ENCODE assay signal across 1 cellular context in the genomic region with DNA sequence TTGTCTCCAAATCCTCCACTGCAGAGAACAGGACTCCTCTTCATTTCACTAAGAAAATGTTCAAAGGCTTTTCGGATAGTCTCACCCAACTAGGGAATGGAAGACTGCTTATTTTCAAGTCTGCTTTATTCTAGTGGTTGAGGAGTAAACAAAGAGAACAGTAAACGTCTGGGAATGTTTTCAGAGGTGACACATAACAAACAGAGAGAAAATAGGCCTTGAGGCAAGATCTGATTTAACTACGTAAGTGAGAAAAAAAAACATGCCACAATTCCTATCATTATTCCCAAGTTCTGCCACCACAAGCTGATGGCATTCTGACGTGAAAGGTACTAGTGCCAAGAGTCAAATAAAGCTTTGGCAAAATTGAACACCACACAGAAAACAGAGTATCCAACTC.
TF ChIP-seq lines count a peak whose summit lies in the region.

No MANE protein-coding gene starts in this region.

TF ChIP-seq in HepG2, 621 proteins besides CTCF, POLR2A, EP300 and RAD21 (continued from another document):
- TF ChIP-seq, protein P1, sequence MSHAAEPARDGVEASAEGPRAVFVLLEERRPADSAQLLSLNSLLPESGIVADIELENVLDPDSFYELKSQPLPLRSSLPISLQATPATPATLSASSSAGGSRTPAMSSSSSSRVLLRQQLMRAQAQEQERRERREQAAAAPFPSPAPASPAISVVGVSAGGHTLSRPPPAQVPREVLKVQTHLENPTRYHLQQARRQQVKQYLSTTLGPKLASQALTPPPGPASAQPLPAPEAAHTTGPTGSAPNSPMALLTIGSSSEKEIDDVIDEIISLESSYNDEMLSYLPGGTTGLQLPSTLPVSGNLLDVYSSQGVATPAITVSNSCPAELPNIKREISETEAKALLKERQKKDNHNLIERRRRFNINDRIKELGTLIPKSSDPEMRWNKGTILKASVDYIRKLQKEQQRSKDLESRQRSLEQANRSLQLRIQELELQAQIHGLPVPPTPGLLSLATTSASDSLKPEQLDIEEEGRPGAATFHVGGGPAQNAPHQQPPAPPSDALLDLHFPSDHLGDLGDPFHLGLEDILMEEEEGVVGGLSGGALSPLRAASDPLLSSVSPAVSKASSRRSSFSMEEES (CRISPR knock-in tag; IDR thresholded peaks at IDR 0.05): no peak
- TF ChIP-seq, protein P2, sequence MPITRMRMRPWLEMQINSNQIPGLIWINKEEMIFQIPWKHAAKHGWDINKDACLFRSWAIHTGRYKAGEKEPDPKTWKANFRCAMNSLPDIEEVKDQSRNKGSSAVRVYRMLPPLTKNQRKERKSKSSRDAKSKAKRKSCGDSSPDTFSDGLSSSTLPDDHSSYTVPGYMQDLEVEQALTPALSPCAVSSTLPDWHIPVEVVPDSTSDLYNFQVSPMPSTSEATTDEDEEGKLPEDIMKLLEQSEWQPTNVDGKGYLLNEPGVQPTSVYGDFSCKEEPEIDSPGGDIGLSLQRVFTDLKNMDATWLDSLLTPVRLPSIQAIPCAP (CRISPR knock-in tag; IDR thresholded peaks at IDR 0.05; ENCODE audit: low read depth): no peak
- no peak for TF ChIP-seq ATAD3A (CRISPR knock-in tag; IDR thresholded peaks at IDR 0.05)
- TF ChIP-seq, protein P3, sequence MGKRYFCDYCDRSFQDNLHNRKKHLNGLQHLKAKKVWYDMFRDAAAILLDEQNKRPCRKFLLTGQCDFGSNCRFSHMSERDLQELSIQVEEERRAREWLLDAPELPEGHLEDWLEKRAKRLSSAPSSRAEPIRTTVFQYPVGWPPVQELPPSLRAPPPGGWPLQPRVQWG (CRISPR knock-in tag; IDR thresholded peaks at IDR 0.05; ENCODE audit: borderline replicate concordance, low read depth): no peak
- no peak for TF ChIP-seq KDM5B (CRISPR knock-in tag; IDR thresholded peaks at IDR 0.05; ENCODE audit: borderline replicate concordance)
- TF ChIP-seq, protein P4, sequence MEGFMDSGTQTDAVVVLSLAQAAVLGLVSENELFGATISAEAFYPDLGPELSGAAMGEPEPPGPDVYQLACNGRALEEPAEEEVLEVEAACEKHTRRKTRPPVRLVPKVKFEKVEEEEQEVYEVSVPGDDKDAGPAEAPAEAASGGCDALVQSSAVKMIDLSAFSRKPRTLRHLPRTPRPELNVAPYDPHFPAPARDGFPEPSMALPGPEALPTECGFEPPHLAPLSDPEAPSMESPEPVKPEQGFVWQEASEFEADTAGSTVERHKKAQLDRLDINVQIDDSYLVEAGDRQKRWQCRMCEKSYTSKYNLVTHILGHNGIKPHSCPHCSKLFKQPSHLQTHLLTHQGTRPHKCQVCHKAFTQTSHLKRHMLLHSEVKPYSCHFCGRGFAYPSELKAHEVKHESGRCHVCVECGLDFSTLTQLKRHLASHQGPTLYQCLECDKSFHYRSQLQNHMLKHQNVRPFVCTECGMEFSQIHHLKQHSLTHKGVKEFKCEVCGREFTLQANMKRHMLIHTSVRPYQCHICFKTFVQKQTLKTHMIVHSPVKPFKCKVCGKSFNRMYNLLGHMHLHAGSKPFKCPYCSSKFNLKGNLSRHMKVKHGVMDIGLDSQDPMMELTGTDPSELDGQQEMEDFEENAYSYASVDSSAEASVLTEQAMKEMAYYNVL (CRISPR knock-in tag; IDR thresholded peaks at IDR 0.05; ENCODE audit: borderline replicate concordance): no peak
- TF ChIP-seq SIX1 (CRISPR knock-in tag; IDR thresholded peaks at IDR 0.05; ENCODE audit: borderline replicate concordance): no peak
- TF ChIP-seq, protein P5, sequence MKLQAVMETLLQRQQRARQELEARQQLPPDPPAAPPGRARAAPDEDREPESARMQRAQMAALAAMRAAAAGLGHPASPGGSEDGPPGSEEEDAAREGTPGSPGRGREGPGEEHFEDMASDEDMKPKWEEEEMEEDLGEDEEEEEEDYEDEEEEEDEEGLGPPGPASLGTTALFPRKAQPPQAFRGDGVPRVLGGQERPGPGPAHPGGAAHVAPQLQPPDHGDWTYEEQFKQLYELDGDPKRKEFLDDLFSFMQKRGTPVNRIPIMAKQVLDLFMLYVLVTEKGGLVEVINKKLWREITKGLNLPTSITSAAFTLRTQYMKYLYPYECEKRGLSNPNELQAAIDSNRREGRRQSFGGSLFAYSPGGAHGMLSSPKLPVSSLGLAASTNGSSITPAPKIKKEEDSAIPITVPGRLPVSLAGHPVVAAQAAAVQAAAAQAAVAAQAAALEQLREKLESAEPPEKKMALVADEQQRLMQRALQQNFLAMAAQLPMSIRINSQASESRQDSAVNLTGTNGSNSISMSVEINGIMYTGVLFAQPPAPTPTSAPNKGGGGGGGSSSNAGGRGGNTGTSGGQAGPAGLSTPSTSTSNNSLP (IDR thresholded peaks at IDR 0.05; ENCODE audit: low read depth, low read length): no peak
- TF ChIP-seq AHR (CRISPR knock-in tag; IDR thresholded peaks at IDR 0.05): no peak
- TF ChIP-seq DNMT1 (CRISPR knock-in tag; IDR thresholded peaks at IDR 0.05): no peak
- no peak for TF ChIP-seq ZNF703 (CRISPR knock-in tag; IDR thresholded peaks at IDR 0.05; ENCODE audit: borderline replicate concordance)
- TF ChIP-seq ZNF431 (CRISPR knock-in tag; IDR thresholded peaks at IDR 0.05; ENCODE audit: borderline replicate concordance, low read depth): no peak
- no peak for TF ChIP-seq NPAS2 (CRISPR knock-in tag; IDR thresholded peaks at IDR 0.05; ENCODE audit: borderline replicate concordance)
- TF ChIP-seq BRD4 (CRISPR knock-in tag; IDR thresholded peaks at IDR 0.05): no peak
- no peak for TF ChIP-seq RORA (CRISPR knock-in tag; IDR thresholded peaks at IDR 0.05)
